ENCODE assay signal across 15 cellular contexts in genomic region chr14:22263961-22264360, GRCh38.
A peak's percentile ranks its signal among the peaks of the same experiment; 100 is the strongest.
DNase-seq lines count a peak whose midpoint lies in the region; ATAC-seq, FAIRE-seq and TF ChIP-seq lines count a peak whose summit lies in the region.
"Had no signal": no experiment of that assay in that cellular context is flagged by ENCODE, and none has a peak within 500 bp of the region (broad histone marks: within the 10 kb centered on the region; RNA-seq: fewer than 3 reads in every experiment).

No MANE protein-coding gene starts in this region.

- no peak overlapping the region for H2AK9ac ChIP-seq in IMR-90 (replicated peaks; ENCODE audit: low read depth, low read length, poor library complexity)

- dilution Hi-C loops in IMR-90 (cut with HindIII; ENCODE audit: low sequenced_read_pairs, unreplicated experiment), result no loop called here

- H3K9me3 ChIP-seq in IMR-90 (ENCODE audit: control insufficient read depth, insufficient read depth, low read length), result no peaks in the 10 kb centered on the region
- H3K9me3 ChIP-seq in left lung, result no peaks in the 10 kb centered on the region
- H3K9me3 ChIP-seq in upper lobe of right lung, result no peaks in the 10 kb centered on the region
- H3K9me3 ChIP-seq: BLaER1 treated with 17β-estradiol and CSF1 and Interleukin-3, amounts not matched to agents 10 nM and 100 nM had no signal

- H4K91ac ChIP-seq in IMR-90 (ENCODE audit: insufficient read depth, low read depth, low read length), result no peak overlapping the region

- H3K4me3 ChIP-seq in IMR-90 (ENCODE audit: insufficient read depth, low read depth, low read length) (no peak overlapping the region), bronchial epithelial cell (ENCODE audit: low read depth, low read length) (no peak overlapping the region), left lung (no peak overlapping the region), upper lobe of right lung (no peak overlapping the region)
- H3K4me3 ChIP-seq: BLaER1 treated with 17β-estradiol and CSF1 and Interleukin-3, amounts not matched to agents 10 nM and 100 nM had no signal

- H3K4me1 ChIP-seq in IMR-90 (ENCODE audit: control insufficient read depth, insufficient read depth, low read length), result peaks cover 7% of the 10 kb centered on the region
- H3K4me1 ChIP-seq in left lung, result no peaks in the 10 kb centered on the region
- H3K4me1 ChIP-seq in upper lobe of right lung, result no peaks in the 10 kb centered on the region
- H3K4me1 ChIP-seq: BLaER1 treated with 17β-estradiol and CSF1 and Interleukin-3, amounts not matched to agents 10 nM and 100 nM had no signal

- H3K18ac ChIP-seq in IMR-90 (ENCODE audit: low read depth, low read length), result no peak overlapping the region

- H3K23ac ChIP-seq in IMR-90 (ENCODE audit: low read depth, low read length), result no peak overlapping the region

- FAIRE-seq in bronchial epithelial cell (lab: Jason Lieb, UNC), result no peak
- FAIRE-seq: D721Med, G401.6, GM12892, GM18507, H1 had no signal

- H2BK5ac ChIP-seq in IMR-90 (ENCODE audit: low read depth, low read length, poor library complexity, severe bottlenecking), result no peak overlapping the region

- no peak for TF ChIP-seq RAD21 in IMR-90 (IDR thresholded peaks at IDR 0.05; ENCODE audit: low read length)

- H2BK120ac ChIP-seq in IMR-90 (ENCODE audit: low read depth, low read length), result no peak overlapping the region

- H3K27ac ChIP-seq in IMR-90 (ENCODE audit: insufficient read depth, low read length) (no peak overlapping the region), left lung (no peak overlapping the region), upper lobe of right lung (no peak overlapping the region)
- H3K27ac ChIP-seq: BLaER1 treated with 17β-estradiol and CSF1 and Interleukin-3, amounts not matched to agents 10 nM and 100 nM had no signal

- H4K20me1 ChIP-seq in IMR-90 (ENCODE audit: insufficient read depth, low read length), result no peaks in the 10 kb centered on the region
- H4K20me1 ChIP-seq: BLaER1 treated with 17β-estradiol and CSF1 and Interleukin-3, amounts not matched to agents 10 nM and 100 nM had no signal

- no peaks in the 10 kb centered on the region for H3K27me3 ChIP-seq in IMR-90 (ENCODE audit: control insufficient read depth, insufficient read depth, low read length)
- no peaks in the 10 kb centered on the region for H3K27me3 ChIP-seq in bronchial epithelial cell (ENCODE audit: control insufficient read depth, insufficient read depth, low read length)
- H3K27me3 ChIP-seq in left lung, result no peaks in the 10 kb centered on the region
- H3K27me3 ChIP-seq in upper lobe of right lung, result no peaks in the 10 kb centered on the region
- H3K27me3 ChIP-seq: BLaER1 treated with 17β-estradiol and CSF1 and Interleukin-3, amounts not matched to agents 10 nM and 100 nM had no signal

- no peak for TF ChIP-seq POLR2A in IMR-90 (IDR thresholded peaks at IDR 0.05; ENCODE audit: low read depth, low read length)

- H3K36me3 ChIP-seq in IMR-90 (ENCODE audit: control insufficient read depth, insufficient read depth, low read length) (no peaks in the 10 kb centered on the region), bronchial epithelial cell (ENCODE audit: control insufficient read depth, insufficient read depth, low read length) (no peaks in the 10 kb centered on the region), left lung (no peaks in the 10 kb centered on the region), upper lobe of right lung (no peaks in the 10 kb centered on the region)
- H3K36me3 ChIP-seq: BLaER1 treated with 17β-estradiol and CSF1 and Interleukin-3, amounts not matched to agents 10 nM and 100 nM had no signal

- TF ChIP-seq CTCF in IMR-90 (conservative IDR thresholded peaks at IDR 0.05; ENCODE audit: low read depth, low read length), result no peak
- TF ChIP-seq CTCF in bronchial epithelial cell (IDR thresholded peaks at IDR 0.05; ENCODE audit: insufficient read depth, low read length, severe bottlenecking), result no peak
- TF ChIP-seq CTCF in left lung (IDR thresholded peaks at IDR 0.05), result no peak
- no peak for TF ChIP-seq CTCF in upper lobe of right lung (IDR thresholded peaks at IDR 0.05)

- H3K56ac ChIP-seq in IMR-90 (ENCODE audit: extremely low read depth, insufficient read depth, low read length), result no peak overlapping the region

- no peak overlapping the region for H2AFZ ChIP-seq in IMR-90 (replicated peaks; ENCODE audit: low read length, poor library complexity)

- DNase-seq in IMR-90, result peak; percentile 17
- DNase-seq in bronchial epithelial cell (ENCODE audit: low read depth), result peak; percentile 59
- no peak for DNase-seq in left lung
- no peak for DNase-seq in upper lobe of right lung
- no peak for DNase-seq in cerebellar nuclear complex (lab: John Stamatoyannopoulos, UW)
- DNase-seq: CD8-positive, alpha-beta T cell; H9 had no signal

- H2AK5ac ChIP-seq in IMR-90 (ENCODE audit: low read depth, low read length), result no peak overlapping the region

- no peaks in the 10 kb centered on the region for H3K79me1 ChIP-seq in IMR-90 (ENCODE audit: low read depth in 1 of 2, low read length in 2 of 2)

- no peak overlapping the region for H3K4me2 ChIP-seq in IMR-90 (ENCODE audit: low read depth, low read length)
- H3K4me2 ChIP-seq: BLaER1 treated with 17β-estradiol and CSF1 and Interleukin-3, amounts not matched to agents 10 nM and 100 nM had no signal

- BruUV-seq in IMR-90 (replicated peaks; lab: Mats Ljungman, UMichigan), result no TSS peak

- POLR2A ChIA-PET in IMR-90 (lab: Charles Lee; ENCODE audit: unreplicated experiment), result no interaction called here

- WGBS in IMR-90 (ENCODE audit: extremely low coverage in 2 of 2, insufficient read length in 1 of 2), 2 experiments, result no CpG with 5 or more reads among the region's 1 CpG

- H2BK15ac ChIP-seq in IMR-90 (ENCODE audit: low read depth, low read length), result no peak overlapping the region

- ATAC-seq in IMR-90 (ENCODE audit: low read depth), result no peak
- ATAC-seq in left lung, result peak; percentile 51
- ATAC-seq in upper lobe of right lung, result peak; percentile 51
- no peak for ATAC-seq in HG02981 (IDR thresholded peaks at IDR 0.05; ENCODE audit: unreplicated experiment)
- ATAC-seq in HG02759 (IDR thresholded peaks at IDR 0.05; ENCODE audit: unreplicated experiment), result no peak
- ATAC-seq: CD8-positive, alpha-beta T cell had no signal

- H3K9me1 ChIP-seq in IMR-90 (ENCODE audit: insufficient read depth, low read length), result peaks cover 11% of the 10 kb centered on the region

- in situ Hi-C loops in IMR-90 (cut with MboI; ENCODE audit: low sequenced_read_pairs), result no loop called here

- no peak overlapping the region for H3K14ac ChIP-seq in IMR-90 (replicated peaks; ENCODE audit: low read depth, low read length)

- H4K8ac ChIP-seq in IMR-90 (ENCODE audit: low read depth in 2 of 2, low read length in 2 of 2), result no peak overlapping the region

- H3K4ac ChIP-seq in IMR-90 (ENCODE audit: low read depth, low read length), result no peak overlapping the region

- no peak overlapping the region for H2BK20ac ChIP-seq in IMR-90 (ENCODE audit: low read depth, low read length)

- intact Hi-C loops in IMR-90 (cut with micrococcal nuclease), result no loop called here
- intact Hi-C loops in left lung (cut with DNase I), result no loop called here
- intact Hi-C loops in upper lobe of right lung (cut with DNase I), result no loop called here

- H4K5ac ChIP-seq in IMR-90 (ENCODE audit: low read depth, low read length), result no peak overlapping the region

- H3K9ac ChIP-seq in IMR-90 (ENCODE audit: low read depth, low read length), result no peak overlapping the region
- H3K9ac ChIP-seq: BLaER1 treated with 17β-estradiol and CSF1 and Interleukin-3, amounts not matched to agents 10 nM and 100 nM had no signal

- CTCF ChIA-PET in IMR-90 (lab: Yijun Ruan, JAX), result interaction anchor here (0.9 kb wide), 1 partner anchor 139 kb away, joined by 3 read pairs; no protein-coding TSS in a partner anchor

TF ChIP-seq in IMR-90, 13 proteins besides CTCF, POLR2A, EP300 and RAD21:
- TF ChIP-seq SMC3 (IDR thresholded peaks at IDR 0.05; ENCODE audit: low read depth, low read length) (no peak), USF2 (IDR thresholded peaks at IDR 0.05; ENCODE audit: low read depth, low read length) (no peak), CHD1 (IDR thresholded peaks at IDR 0.05; ENCODE audit: low read depth, low read length) (no peak), BHLHE40 (IDR thresholded peaks at IDR 0.05; ENCODE audit: low read depth, low read length) (no peak), NFE2L2 (IDR thresholded peaks at IDR 0.05; ENCODE audit: low read depth, low read length) (no peak), ELK1 (IDR thresholded peaks at IDR 0.05; ENCODE audit: borderline replicate concordance, low read depth, low read length) (no peak), CEBPB (IDR thresholded peaks at IDR 0.05; ENCODE audit: low read depth, low read length) (no peak), MAZ (IDR thresholded peaks at IDR 0.05; ENCODE audit: borderline replicate concordance, low read depth, low read length) (no peak)

Comparison
In these comparisons a context has a peak if more than half of its experiments do, and no peak if none do; other contexts are left out.
1. ATAC-seq: peak in left lung (single experiment) and upper lobe of right lung (single experiment); none in IMR-90 (single experiment), HG02981 (single experiment) and HG02759 (single experiment).
2. DNase-seq: peak in IMR-90 (single experiment) and bronchial epithelial cell (single experiment); none in left lung (0 of 2), upper lobe of right lung (single experiment) and cerebellar nuclear complex (0 of 2).